31 cellular contexts compared by ENCODE assay signal in genomic region chr3:9203317-9203716, GRCh38. TPM values are rescaled to one million over a fixed set of nuclear protein-coding genes. Genes with fewer than 3 reads are reported as not detected.
DNase-seq lines count a peak whose midpoint lies in the region; ATAC-seq, FAIRE-seq and TF ChIP-seq lines count a peak whose summit lies in the region.
"Had no signal": no experiment of that assay in that cellular context is flagged by ENCODE, and none has a peak within 500 bp of the region (broad histone marks: within the 10 kb centered on the region; RNA-seq: fewer than 3 reads in every experiment).

No MANE protein-coding gene starts in this region.

- peak; percentile 57 for ATAC-seq in GM18909 (IDR thresholded peaks at IDR 0.05; ENCODE audit: poor library complexity, unreplicated experiment)
- no peak for ATAC-seq in pancreas
- ATAC-seq: GM23338, PC-3, Right ventricle myocardium inferior, SK-N-SH treated with all-trans-retinoic acid at 6 μM for 48 hours had no signal

- H3K27ac Mint-ChIP-seq in brain (peak overlapping the region; percentile 96 to 99 (median 99)), progenitor cell of endocrine pancreas (peak overlapping the region; percentile 99)
- H3K27ac Mint-ChIP-seq: GM23338 had no signal

- DNase-seq in hepatocyte (ENCODE audit: low spot score), result no peak
- DNase-seq in progenitor cell of endocrine pancreas (ENCODE audit: low spot score, unreplicated experiment), result no peak
- no peak for DNase-seq in NCI-H2081 (lab: John Stamatoyannopoulos, UW)
- no peak for DNase-seq in foreskin fibroblast
- DNase-seq in stimulated activated CD4-positive, alpha-beta T cell treated with anti-CD3 and anti-CD28 coated beads, Interleukin-4, amount 100 ng/mL, for 4 hours, result no peak
- no peak for DNase-seq in pancreas
- DNase-seq: 8988T; ACHN; BE2C; CD8-positive, alpha-beta memory T cell; DMS 273 treated with DMSO at 0.1 percent for 48 hours; DMS79 treated with DMSO at 0.1 percent for 48 hours; GF-D8; H9; IMR-90; NCI-H1092 treated with DMSO at 0.1 percent for 48 hours; NCI-H1436; NCI-H187; NCI-H524; NCI-H748 treated with DMSO at 0.1 percent for 48 hours; NK-92 treated with Interleukin-12 subunit alpha and Interleukin-12 subunit beta, amount 100 ng/mL, for 24 hours; PC-3; SJCRH30 had no signal

- H3K27ac ChIP-seq in hepatocyte, result peak overlapping the region; percentile 80
- H3K27ac ChIP-seq in pancreas, result no peak overlapping the region
- H3K27ac ChIP-seq: KMS-11, SJCRH30 had no signal

- H3K36me3 ChIP-seq in hepatocyte (replicated peaks; ENCODE audit: insufficient read depth, low read depth) (no peaks in the 10 kb centered on the region), pancreas (no peaks in the 10 kb centered on the region)
- H3K36me3 ChIP-seq: BE2C, SJCRH30 had no signal

- WGBS in hepatocyte (ENCODE audit: low lambda C conversion rate, missing lambda C conversion rate), result 81% methylated on average over 2 of the region's 2 CpGs
- WGBS in pancreas, 2 donors, result 87 to 88% methylated on average over 2 of the region's 2 CpGs

- no peak for FAIRE-seq in pancreas (lab: Jason Lieb, UNC)
- FAIRE-seq: GM12891 had no signal

- H3K9me3 Mint-ChIP-seq in brain (peaks cover 0 to 3% (median 0%) of the 10 kb centered on the region in 5 experiments), progenitor cell of endocrine pancreas (ENCODE audit: low read depth) (no peaks in the 10 kb centered on the region)
- H3K9me3 Mint-ChIP-seq: CD8-positive, alpha-beta memory T cell; GM23338; H9 had no signal

- H3K4me2 ChIP-seq in hepatocyte, result no peak overlapping the region
- H3K4me2 ChIP-seq: GM23338, KMS-11 had no signal

- H3K36me3 Mint-ChIP-seq in brain (peaks cover 18% of the 10 kb centered on the region), progenitor cell of endocrine pancreas (ENCODE audit: insufficient read depth) (no peaks in the 10 kb centered on the region)
- H3K36me3 Mint-ChIP-seq: CD14-positive monocyte; CD8-positive, alpha-beta memory T cell had no signal

- no peak for TF ChIP-seq CTCF in brain (conservative IDR thresholded peaks at IDR 0.05)
- no peak for TF ChIP-seq CTCF in hepatocyte (IDR thresholded peaks at IDR 0.05; ENCODE audit: poor library complexity)
- no peak for TF ChIP-seq CTCF in progenitor cell of endocrine pancreas (IDR thresholded peaks at IDR 0.05; ENCODE audit: unreplicated experiment)
- no peak for TF ChIP-seq CTCF in foreskin fibroblast (IDR thresholded peaks at IDR 0.05; ENCODE audit: low read depth, low read length)
- no peak for TF ChIP-seq CTCF in pancreas (IDR thresholded peaks at IDR 0.05)

- H3K79me2 ChIP-seq in hepatocyte, result no peaks in the 10 kb centered on the region

- H4K20me1 ChIP-seq in hepatocyte (ENCODE audit: insufficient read depth, poor library complexity, severe bottlenecking), result no peaks in the 10 kb centered on the region

- H3K4me1 ChIP-seq in hepatocyte (ENCODE audit: insufficient read depth) (peaks cover 18% of the 10 kb centered on the region), pancreas (no peaks in the 10 kb centered on the region)
- H3K4me1 ChIP-seq: SJCRH30 had no signal

- H3K4me3 ChIP-seq in hepatocyte, result no peak overlapping the region
- no peak overlapping the region for H3K4me3 ChIP-seq in foreskin fibroblast (ENCODE audit: low read depth in 1 of 2, low read length in 2 of 2)
- no peak overlapping the region for H3K4me3 ChIP-seq in pancreas
- H3K4me3 ChIP-seq: GM23338, SJCRH30 had no signal

- H3K9me3 ChIP-seq in hepatocyte (ENCODE audit: low read depth) (no peaks in the 10 kb centered on the region), pancreas (no peaks in the 10 kb centered on the region)
- H3K9me3 ChIP-seq: BE2C, SJCRH30 had no signal

- no peak overlapping the region for H2AFZ ChIP-seq in hepatocyte
- H2AFZ ChIP-seq: GM23338 had no signal

- H3K27me3 Mint-ChIP-seq in brain, result peaks cover 5% of the 10 kb centered on the region
- H3K27me3 Mint-ChIP-seq in progenitor cell of endocrine pancreas, result no peaks in the 10 kb centered on the region

- H3K27me3 ChIP-seq in hepatocyte (no peaks in the 10 kb centered on the region), pancreas (no peaks in the 10 kb centered on the region)
- H3K27me3 ChIP-seq: BE2C had no signal

- H3K4me3 Mint-ChIP-seq in brain (peak overlapping the region in 3 of 5 experiments; percentile 77 to 82 (median 81)), progenitor cell of endocrine pancreas (ENCODE audit: low read depth) (no peak overlapping the region)
- H3K4me3 Mint-ChIP-seq: CD14-positive monocyte; CD8-positive, alpha-beta memory T cell; GM23338; H9 had no signal

- H3K4me1 Mint-ChIP-seq in brain (peaks cover 95% of the 10 kb centered on the region), progenitor cell of endocrine pancreas (ENCODE audit: low read depth) (peaks cover 23% of the 10 kb centered on the region)
- H3K4me1 Mint-ChIP-seq: CD8-positive, alpha-beta memory T cell had no signal

- intact Hi-C loops in pancreas (cut with DNase I), result no loop called here

- H3K9me2 ChIP-seq in hepatocyte (replicated peaks; ENCODE audit: insufficient read depth), result no peaks in the 10 kb centered on the region

RNA-seq across cellular contexts. Expression of gene SRGAP3, which starts 46.1 kb away (rescaled TPM):
- polyA plus RNA-seq in brain (ENCODE audit: insufficient read depth, low read depth, low replicate concordance) (9.8 TPM), hepatocyte (7.4 and 7.9 TPM in 2 replicates), pancreas (1 to 10 TPM; 1.9 to 2.2 TPM)
- total RNA-seq in hepatocyte (6.8 and 8.3 TPM in 2 replicates), progenitor cell of endocrine pancreas (20.7 and 21.4 TPM in 2 replicates), pancreas (1 to 10 TPM; 2.4 to 6.5 (median 3.2) TPM)
- total RNA-seq: SJCRH30 had no signal
